Comparison of ENCODE assay signal across 3 cellular contexts in the genomic region with DNA sequence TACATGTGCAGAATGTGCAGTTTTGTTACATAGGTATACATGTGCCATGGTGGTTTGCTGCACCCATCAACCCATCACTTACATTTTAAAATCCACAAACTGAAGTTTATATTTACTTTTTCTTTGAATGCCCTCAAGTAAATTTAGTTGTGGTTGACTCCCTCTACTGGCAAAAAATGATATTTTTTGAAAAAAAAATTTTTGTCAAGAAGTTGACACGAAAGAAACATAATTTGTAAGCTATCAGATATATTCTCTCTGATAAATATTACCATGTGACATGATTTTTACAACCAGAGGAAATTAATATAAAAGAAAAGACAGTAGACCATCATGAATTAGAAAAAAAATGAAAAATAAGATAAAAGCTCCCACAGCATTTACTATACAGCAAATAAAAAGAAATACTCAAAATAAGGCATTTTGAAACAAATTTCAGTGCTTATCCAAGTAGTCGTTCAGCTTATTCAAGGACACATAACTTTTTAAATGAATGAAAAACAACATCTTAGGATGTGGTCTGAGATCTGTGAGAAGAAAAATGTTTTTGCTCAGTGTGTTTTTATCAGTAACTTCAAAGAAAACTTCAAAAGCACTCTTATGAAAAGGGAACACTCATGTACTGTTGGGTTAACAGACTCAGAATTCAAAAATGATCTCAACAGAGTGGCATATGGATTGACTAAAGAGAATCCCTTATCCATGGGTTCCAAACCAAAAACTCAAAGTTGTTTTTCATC.
TF ChIP-seq lines count a peak whose summit lies in the region.

No MANE protein-coding gene starts in this region.

TF ChIP-seq in liver, 16 proteins besides CTCF, POLR2A, EP300 and RAD21:
- no peak for TF ChIP-seq JUND (IDR thresholded peaks at IDR 0.05)
- TF ChIP-seq, protein P1, sequence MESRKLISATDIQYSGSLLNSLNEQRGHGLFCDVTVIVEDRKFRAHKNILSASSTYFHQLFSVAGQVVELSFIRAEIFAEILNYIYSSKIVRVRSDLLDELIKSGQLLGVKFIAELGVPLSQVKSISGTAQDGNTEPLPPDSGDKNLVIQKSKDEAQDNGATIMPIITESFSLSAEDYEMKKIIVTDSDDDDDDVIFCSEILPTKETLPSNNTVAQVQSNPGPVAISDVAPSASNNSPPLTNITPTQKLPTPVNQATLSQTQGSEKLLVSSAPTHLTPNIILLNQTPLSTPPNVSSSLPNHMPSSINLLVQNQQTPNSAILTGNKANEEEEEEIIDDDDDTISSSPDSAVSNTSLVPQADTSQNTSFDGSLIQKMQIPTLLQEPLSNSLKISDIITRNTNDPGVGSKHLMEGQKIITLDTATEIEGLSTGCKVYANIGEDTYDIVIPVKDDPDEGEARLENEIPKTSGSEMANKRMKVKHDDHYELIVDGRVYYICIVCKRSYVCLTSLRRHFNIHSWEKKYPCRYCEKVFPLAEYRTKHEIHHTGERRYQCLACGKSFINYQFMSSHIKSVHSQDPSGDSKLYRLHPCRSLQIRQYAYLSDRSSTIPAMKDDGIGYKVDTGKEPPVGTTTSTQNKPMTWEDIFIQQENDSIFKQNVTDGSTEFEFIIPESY (IDR thresholded peaks at IDR 0.05) = no peak
- TF ChIP-seq, protein P2, sequence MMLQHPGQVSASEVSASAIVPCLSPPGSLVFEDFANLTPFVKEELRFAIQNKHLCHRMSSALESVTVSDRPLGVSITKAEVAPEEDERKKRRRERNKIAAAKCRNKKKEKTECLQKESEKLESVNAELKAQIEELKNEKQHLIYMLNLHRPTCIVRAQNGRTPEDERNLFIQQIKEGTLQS (IDR thresholded peaks at IDR 0.05) = no peak
- TF ChIP-seq EGR1 (IDR thresholded peaks at IDR 0.05; ENCODE audit: low read depth in 2 of 2) = no peak
- TF ChIP-seq, protein P3, sequence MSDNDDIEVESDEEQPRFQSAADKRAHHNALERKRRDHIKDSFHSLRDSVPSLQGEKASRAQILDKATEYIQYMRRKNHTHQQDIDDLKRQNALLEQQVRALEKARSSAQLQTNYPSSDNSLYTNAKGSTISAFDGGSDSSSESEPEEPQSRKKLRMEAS (IDR thresholded peaks at IDR 0.05) = no peak
- no peak for TF ChIP-seq FOXA2 (IDR thresholded peaks at IDR 0.05)
- no peak for TF ChIP-seq GABPA (IDR thresholded peaks at IDR 0.05 in 1 of 2, conservative IDR thresholded peaks at IDR 0.05 in 1 of 2)
- no peak for TF ChIP-seq TAF1 (conservative IDR thresholded peaks at IDR 0.05)
- TF ChIP-seq YY1 (IDR thresholded peaks at IDR 0.05) = no peak
- no peak for TF ChIP-seq HNF4A (conservative IDR thresholded peaks at IDR 0.05)
- no peak for TF ChIP-seq RXRA (IDR thresholded peaks at IDR 0.05)

TF ChIP-seq in HepG2, 621 proteins besides CTCF, POLR2A, EP300 and RAD21:
- TF ChIP-seq ZNF773 (CRISPR knock-in tag; IDR thresholded peaks at IDR 0.05; ENCODE audit: borderline replicate concordance) = no peak
- no peak for TF ChIP-seq ARNTL (CRISPR knock-in tag; IDR thresholded peaks at IDR 0.05)
- no peak for TF ChIP-seq ZNF3 (CRISPR knock-in tag; IDR thresholded peaks at IDR 0.05)
- TF ChIP-seq RFX5 (IDR thresholded peaks at IDR 0.05; ENCODE audit: low read depth, low read length) = no peak
- no peak for TF ChIP-seq ZNF605 (CRISPR knock-in tag; IDR thresholded peaks at IDR 0.05)
- no peak for TF ChIP-seq ZSCAN21 (CRISPR knock-in tag; IDR thresholded peaks at IDR 0.05; ENCODE audit: borderline replicate concordance)
- TF ChIP-seq YEATS2 (CRISPR knock-in tag; IDR thresholded peaks at IDR 0.05; ENCODE audit: borderline replicate concordance) = no peak
- no peak for TF ChIP-seq CBX1 (IDR thresholded peaks at IDR 0.05; ENCODE audit: low read depth)
- TF ChIP-seq CEBPB (IDR thresholded peaks at IDR 0.05; ENCODE audit: borderline replicate concordance, low read depth, low read length) = no peak
- no peak for TF ChIP-seq KLF9 (CRISPR knock-in tag; IDR thresholded peaks at IDR 0.05; ENCODE audit: low read depth)
- TF ChIP-seq, protein P4, sequence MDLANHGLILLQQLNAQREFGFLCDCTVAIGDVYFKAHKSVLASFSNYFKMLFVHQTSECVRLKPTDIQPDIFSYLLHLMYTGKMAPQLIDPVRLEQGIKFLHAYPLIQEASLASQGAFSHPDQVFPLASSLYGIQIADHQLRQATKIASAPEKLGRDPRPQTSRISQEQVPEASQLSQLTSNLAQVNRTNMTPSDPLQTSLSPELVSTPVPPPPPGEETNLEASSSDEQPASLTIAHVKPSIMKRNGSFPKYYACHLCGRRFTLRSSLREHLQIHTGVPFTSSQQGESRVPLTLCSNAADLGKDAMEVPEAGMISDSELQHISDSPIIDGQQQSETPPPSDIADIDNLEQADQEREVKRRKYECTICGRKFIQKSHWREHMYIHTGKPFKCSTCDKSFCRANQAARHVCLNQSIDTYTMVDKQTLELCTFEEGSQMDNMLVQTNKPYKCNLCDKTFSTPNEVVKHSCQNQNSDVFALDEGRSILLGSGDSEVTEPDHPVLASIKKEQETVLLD (CRISPR knock-in tag; IDR thresholded peaks at IDR 0.05; ENCODE audit: low read depth) = no peak
- no peak for TF ChIP-seq HOXA5 (CRISPR knock-in tag; IDR thresholded peaks at IDR 0.05)
- no peak for TF ChIP-seq MLLT10 (CRISPR knock-in tag; IDR thresholded peaks at IDR 0.05)

TF ChIP-seq in endothelial cell of umbilical vein, 7 proteins besides CTCF, POLR2A, EP300 and RAD21:
- TF ChIP-seq POLR2AphosphoS5 (IDR thresholded peaks at IDR 0.05; ENCODE audit: insufficient read depth, low read depth, low read length) (no peak), MYC (IDR thresholded peaks at IDR 0.05; ENCODE audit: low read depth, low read length) (no peak), FOS (IDR thresholded peaks at IDR 0.05; ENCODE audit: borderline replicate concordance, insufficient read depth, low read length) (no peak), JUN (IDR thresholded peaks at IDR 0.05; ENCODE audit: borderline replicate concordance, insufficient read depth, insufficient read length, low read depth) (no peak)
